In the genomic region with DNA sequence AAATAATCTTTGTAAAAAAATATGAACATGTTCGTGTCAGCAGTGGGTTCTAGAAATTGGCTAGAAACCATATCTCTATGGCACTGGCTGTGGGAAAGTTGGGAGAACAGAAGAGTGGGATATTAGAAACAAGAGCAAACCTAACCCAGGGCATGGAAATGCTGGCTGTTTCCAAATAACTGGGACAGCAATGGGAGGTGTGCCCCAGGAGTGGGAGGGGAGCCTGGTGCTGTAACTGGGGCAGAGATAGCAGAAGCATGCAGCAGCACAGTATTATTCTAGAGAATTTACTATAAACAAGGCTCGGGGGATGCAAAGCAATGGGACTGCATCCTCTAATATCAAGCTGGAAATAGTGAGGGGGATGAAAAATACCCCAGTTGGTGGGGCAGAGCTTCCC, we compare ENCODE assay signal across 13 cellular contexts.
DNase-seq lines count a peak whose midpoint lies in the region; ATAC-seq lines count a peak whose summit lies in the region.
"Had no signal": no experiment of that assay in that cellular context is flagged by ENCODE, and none has a peak within 500 bp of the region (broad histone marks: within the 10 kb centered on the region; RNA-seq: fewer than 3 reads in every experiment).

No MANE protein-coding gene starts in this region.

- intact Hi-C loops in left ventricle myocardium superior (cut with micrococcal nuclease) (no loop called here), cardiac septum (cut with DNase I) (no loop called here)

- ATAC-seq in left ventricle myocardium superior = peak; percentile 42
- ATAC-seq: A549; CD8-positive, alpha-beta T cell had no signal

- DNase-seq in left ventricle myocardium superior (no peak), cardiac septum (ENCODE audit: low spot score) (no peak), cerebellar cortex (ENCODE audit: low spot score) (peak; percentile 4), putamen (ENCODE audit: low spot score) (peak; percentile 19), NCI-H69 (lab: John Stamatoyannopoulos, UW) (no peak)
- DNase-seq: AML-193; Caco-2; Calu3; CD4-positive, alpha-beta T cell; CD8-positive, alpha-beta T cell; DMS79 treated with DMSO at 0.1 percent for 48 hours; GF-D8 had no signal

Comparison
In these comparisons a context has a peak if more than half of its experiments do, and no peak if none do; other contexts are left out.
1. DNase-seq: peak in cerebellar cortex (single experiment) and putamen (single experiment); none in left ventricle myocardium superior (single experiment), cardiac septum (single experiment) and NCI-H69 (single experiment).